Comparison of ENCODE assay signal across 15 cellular contexts in genomic region chr11:6201486-6201885, GRCh38. TPM values are rescaled to one million over a fixed set of nuclear protein-coding genes. Genes with fewer than 3 reads are reported as not detected.
A peak's percentile ranks its signal among the peaks of the same experiment; 100 is the strongest.
DNase-seq lines count a peak whose midpoint lies in the region; ATAC-seq, FAIRE-seq and TF ChIP-seq lines count a peak whose summit lies in the region.
"Had no signal": no experiment of that assay in that cellular context is flagged by ENCODE, and none has a peak within 500 bp of the region (broad histone marks: within the 10 kb centered on the region; RNA-seq: fewer than 3 reads in every experiment).

No MANE protein-coding gene starts in this region.

- no TSS peak for BruUV-seq in HepG2 (replicated peaks; lab: Mats Ljungman, UMichigan)

- no peak for TF ChIP-seq EP300 in HepG2 (IDR thresholded peaks at IDR 0.05; ENCODE audit: low read depth in 2 of 2, low read length in 2 of 2)
- TF ChIP-seq EP300 in HepG2 (CRISPR knock-in tag; IDR thresholded peaks at IDR 0.05; ENCODE audit: borderline replicate concordance) = no peak

- in situ Hi-C loops in HepG2 (cut with HindIII; ENCODE audit: extremely low pct_ligation_motif_present, low pct_unique_long_range_greater_than_20kb) = no loop called here

- peaks cover 1 to 28% (median 13%) of the 10 kb centered on the region in 4 donors for H3K36me3 ChIP-seq in liver (ENCODE audit: control insufficient read depth in 4 of 4, insufficient read depth in 3 of 4, low read depth in 1 of 4, low read length in 3 of 4)
- H3K36me3 ChIP-seq in HepG2 (replicated peaks in 1 of 2; ENCODE audit: control insufficient read depth in 1 of 2, insufficient read depth in 2 of 2, low read length in 2 of 2) = no peaks in the 10 kb centered on the region
- peaks cover 0 to 26% (median 0%) of the 10 kb centered on the region in 9 donors for H3K36me3 ChIP-seq in heart right ventricle

- FAIRE-seq in HepG2 (lab: Jason Lieb, UNC) = no peak
- FAIRE-seq: TTC549 had no signal

- H3K9me3 ChIP-seq in liver (ENCODE audit: control insufficient read depth in 4 of 4, low read length in 3 of 4) (no peaks in the 10 kb centered on the region), HepG2 (ENCODE audit: low read length) (no peaks in the 10 kb centered on the region), heart right ventricle (no peaks in the 10 kb centered on the region)
- H3K9me3 ChIP-seq: mucosa of descending colon had no signal

- no peak overlapping the region for H2AFZ ChIP-seq in HepG2 (ENCODE audit: low read length)

- no peak overlapping the region for H3K9ac ChIP-seq in liver (ENCODE audit: low read depth in 1 of 2, low read length in 2 of 2)
- no peak overlapping the region for H3K9ac ChIP-seq in HepG2 (ENCODE audit: insufficient read depth, low read depth, low read length)
- H3K9ac ChIP-seq: KMS-11 had no signal

- no peaks in the 10 kb centered on the region for H4K20me1 ChIP-seq in HepG2 (ENCODE audit: insufficient read depth, low read length)

- TF ChIP-seq RAD21 in liver (IDR thresholded peaks at IDR 0.05) (no peak), HepG2 (CRISPR knock-in tag; IDR thresholded peaks at IDR 0.05) (no peak)

- H3K79me2 ChIP-seq in HepG2 (ENCODE audit: insufficient read depth, low read length) = no peaks in the 10 kb centered on the region

- no peak for ATAC-seq in HepG2
- peak; percentile 9 for ATAC-seq in foreskin keratinocyte
- no peak for ATAC-seq in HG03025 (IDR thresholded peaks at IDR 0.05; ENCODE audit: low FRiP score, unreplicated experiment)
- no peak for ATAC-seq in heart right ventricle

- POLR2A ChIA-PET in HepG2 (lab: Yijun Ruan, JAX) = no interaction called here

- H3K4me3 ChIP-seq in liver (ENCODE audit: low read depth in 1 of 3, low read length in 3 of 3) (no peak overlapping the region), HepG2 (replicated peaks in 1 of 3; ENCODE audit: insufficient read depth in 1 of 3, low read depth in 2 of 3, low read length in 3 of 3) (no peak overlapping the region), heart right ventricle (no peak overlapping the region)
- H3K4me3 ChIP-seq: mucosa of descending colon had no signal

- intact Hi-C loops in HepG2 (cut with micrococcal nuclease; ENCODE audit: unreplicated experiment) (no loop called here), heart right ventricle (cut with DNase I) (no loop called here)

- H3K4me1 ChIP-seq in liver (ENCODE audit: control insufficient read depth in 4 of 4, insufficient read depth in 4 of 4, low read length in 3 of 4) = no peaks in the 10 kb centered on the region
- H3K4me1 ChIP-seq in HepG2 (ENCODE audit: insufficient read depth, low read length) = no peaks in the 10 kb centered on the region
- no peaks in the 10 kb centered on the region for H3K4me1 ChIP-seq in foreskin keratinocyte
- peaks cover 0 to 39% (median 0%) of the 10 kb centered on the region in 9 donors for H3K4me1 ChIP-seq in heart right ventricle

- no peak overlapping the region for H3K4me2 ChIP-seq in HepG2 (ENCODE audit: low read depth, low read length)
- H3K4me2 ChIP-seq: KMS-11 had no signal

- no peak for TF ChIP-seq POLR2A in HepG2 (IDR thresholded peaks at IDR 0.05; ENCODE audit: insufficient read depth in 1 of 2, low read depth in 2 of 2, low read length in 2 of 2)

- TF ChIP-seq CTCF in liver (IDR thresholded peaks at IDR 0.05; ENCODE audit: low read depth, low read length, missing input control) (no peak), HepG2 (CRISPR knock-in tag; IDR thresholded peaks at IDR 0.05) (no peak), foreskin keratinocyte (conservative IDR thresholded peaks at IDR 0.05) (no peak), heart right ventricle (IDR thresholded peaks at IDR 0.05) (no peak)

- H3K27ac ChIP-seq in liver (ENCODE audit: low read depth in 1 of 2, low read length in 2 of 2) (peak overlapping the region; percentile 40 to 66), HepG2 (ENCODE audit: extremely low read length, insufficient read depth, low read length) (no peak overlapping the region), foreskin keratinocyte (no peak overlapping the region), heart right ventricle (peak overlapping the region in 1 of 10 donors; percentile 68)
- H3K27ac ChIP-seq: KMS-11 had no signal

- 73% methylated on average over 1 of the region's 1 CpG for WGBS in liver
- WGBS in HepG2 (ENCODE audit: low lambda C conversion rate) = 83% methylated on average over 1 of the region's 1 CpG
- 80 to 89% methylated on average over 1 of the region's 1 CpG for WGBS in heart right ventricle, 2 donors

- H3K27me3 ChIP-seq in liver (ENCODE audit: control insufficient read depth in 4 of 4, insufficient read depth in 4 of 4, low read length in 3 of 4) = no peaks in the 10 kb centered on the region
- peaks cover 1 to 5% of the 10 kb centered on the region in 2 experiments; a peak in 2 of 5 replicates for H3K27me3 ChIP-seq in HepG2 (ENCODE audit: control insufficient read depth in 1 of 2, insufficient read depth in 2 of 2, low read length in 2 of 2)
- no peaks in the 10 kb centered on the region for H3K27me3 ChIP-seq in foreskin keratinocyte
- H3K27me3 ChIP-seq in heart right ventricle = no peaks in the 10 kb centered on the region

- no peak for DNase-seq in HepG2 (ENCODE audit: low spot score)
- peak; percentile 77 for DNase-seq in SIG-M5 treated with dmso at 0.1 percent for 504 hours (lab: John Stamatoyannopoulos, UW; ENCODE audit: unreplicated experiment)
- DNase-seq in foreskin keratinocyte = no peak
- DNase-seq in dedifferentiated amniotic fluid mesenchymal stem cell (ENCODE audit: extremely low spot score) = no peak
- DNase-seq in heart right ventricle = no peak
- no peak for DNase-seq in stimulated activated CD4-positive, alpha-beta T cell treated with anti-CD3 and anti-CD28 coated beads, Interleukin-4, amount 100 ng/mL, for 1 hour
- DNase-seq: NCI-H2029; stimulated activated CD4-positive, alpha-beta T cell treated with anti-CD3 and anti-CD28 coated beads, Interleukin-15, amount 100 ng/mL, for 24 hours had no signal

- CTCF ChIA-PET in HepG2 (lab: Yijun Ruan, JAX; ENCODE audit: low intra/inter-chr PET ratio, low total read pairs) = no interaction called here

RNA-seq across cellular contexts. Expression of gene OR52W1, which starts 2.5 kb away (rescaled TPM):
- not detected for total RNA-seq in liver
- not detected for polyA plus RNA-seq in liver
- total RNA-seq in HepG2 (2016; rRNA removed; fragmentation: Illumina TruSeq; extraction: Trizol) = not detected in 2 replicates
- total RNA-seq in HepG2 (2016; cell fraction: cytosol; rRNA removed; fragmentation: Illumina TruSeq; extraction: Trizol; ENCODE audit: low read depth) = not detected in 2 replicates
- total RNA-seq in HepG2 (2016; cell fraction: insoluble cytoplasmic fraction; rRNA removed; fragmentation: Illumina TruSeq; extraction: Trizol) = not detected in 2 replicates
- total RNA-seq in HepG2 (2016; cell fraction: membrane; rRNA removed; fragmentation: Illumina TruSeq; extraction: Trizol) = not detected in 2 replicates
- not detected in 2 replicates for total RNA-seq in HepG2 (2016; cell fraction: nucleus; rRNA removed; fragmentation: Illumina TruSeq; extraction: Trizol)
- not detected in 2 replicates for polyA plus RNA-seq in HepG2 (2011; rRNA removed)
- not detected in 2 replicates for polyA plus RNA-seq in HepG2 (2011; cell fraction: cytosol; rRNA removed)
- not detected in 2 replicates for polyA plus RNA-seq in HepG2 (2011; cell fraction: nucleus; rRNA removed)
- polyA plus RNA-seq in HepG2 (2012) = not detected in 2 replicates
- not detected in 2 replicates for polyA plus RNA-seq in HepG2 (2016; cell fraction: cytosol; fragmentation: Illumina TruSeq; extraction: Trizol; ENCODE audit: low read depth)
- polyA plus RNA-seq in HepG2 (2016; cell fraction: insoluble cytoplasmic fraction; fragmentation: Illumina TruSeq; extraction: Trizol; ENCODE audit: low read depth) = not detected in 2 replicates
- polyA plus RNA-seq in HepG2 (2016; cell fraction: membrane; fragmentation: Illumina TruSeq; extraction: Trizol; ENCODE audit: low read depth) = not detected in 2 replicates
- polyA plus RNA-seq in HepG2 (2016; cell fraction: nucleus; fragmentation: Illumina TruSeq; extraction: Trizol; ENCODE audit: insufficient read depth, low read depth) = not detected in 2 replicates
- not detected in 2 replicates for polyA minus RNA-seq in HepG2 (2011; rRNA and poly(A)+ RNA removed; ENCODE audit: low replicate concordance)
- polyA minus RNA-seq in HepG2 (2011; cell fraction: cytosol; rRNA and poly(A)+ RNA removed) = not detected in 2 replicates
- polyA minus RNA-seq in HepG2 (2011; cell fraction: nucleus; rRNA and poly(A)+ RNA removed) = not detected in 2 replicates
- not detected in 2 replicates for total RNA-seq in foreskin keratinocyte
- not detected in 2 replicates for polyA plus RNA-seq in foreskin keratinocyte
- total RNA-seq in heart right ventricle = not detected
- polyA plus RNA-seq in heart right ventricle = not detected
- total RNA-seq: dermis microvascular lymphatic vessel endothelial cell, mucosa of descending colon, progenitor cell of endocrine pancreas had no signal

RNA-seq across cellular contexts. Expression of gene C11orf42, which starts 3.9 kb away (rescaled TPM):
- total RNA-seq in liver (not detected), HepG2 (2016; rRNA removed; fragmentation: Illumina TruSeq; extraction: Trizol) (not detected in 2 replicates), foreskin keratinocyte (not detected in 2 replicates), heart right ventricle (not detected)
- polyA plus RNA-seq in liver (not detected), HepG2 (2011; rRNA removed) (not detected in 2 replicates), foreskin keratinocyte (not detected in 2 replicates), heart right ventricle (not detected)
- total RNA-seq in HepG2 (2016; cell fraction: cytosol; rRNA removed; fragmentation: Illumina TruSeq; extraction: Trizol; ENCODE audit: low read depth) = not detected in 2 replicates
- not detected in 2 replicates for total RNA-seq in HepG2 (2016; cell fraction: insoluble cytoplasmic fraction; rRNA removed; fragmentation: Illumina TruSeq; extraction: Trizol)
- not detected in 2 replicates for total RNA-seq in HepG2 (2016; cell fraction: membrane; rRNA removed; fragmentation: Illumina TruSeq; extraction: Trizol)
- total RNA-seq in HepG2 (2016; cell fraction: nucleus; rRNA removed; fragmentation: Illumina TruSeq; extraction: Trizol) = not detected in 2 replicates
- not detected in 2 replicates for polyA plus RNA-seq in HepG2 (2011; cell fraction: cytosol; rRNA removed)
- not detected in 2 replicates for polyA plus RNA-seq in HepG2 (2011; cell fraction: nucleus; rRNA removed)
- polyA plus RNA-seq in HepG2 (2012) = 0.12 TPM in 1 of 2 replicates, not detected in the other
- not detected in 2 replicates for polyA plus RNA-seq in HepG2 (2016; cell fraction: cytosol; fragmentation: Illumina TruSeq; extraction: Trizol; ENCODE audit: low read depth)
- polyA plus RNA-seq in HepG2 (2016; cell fraction: insoluble cytoplasmic fraction; fragmentation: Illumina TruSeq; extraction: Trizol; ENCODE audit: low read depth) = not detected in 2 replicates
- polyA plus RNA-seq in HepG2 (2016; cell fraction: membrane; fragmentation: Illumina TruSeq; extraction: Trizol; ENCODE audit: low read depth) = not detected in 2 replicates
- not detected in 2 replicates for polyA plus RNA-seq in HepG2 (2016; cell fraction: nucleus; fragmentation: Illumina TruSeq; extraction: Trizol; ENCODE audit: insufficient read depth, low read depth)
- not detected in 2 replicates for polyA minus RNA-seq in HepG2 (2011; rRNA and poly(A)+ RNA removed; ENCODE audit: low replicate concordance)
- polyA minus RNA-seq in HepG2 (2011; cell fraction: cytosol; rRNA and poly(A)+ RNA removed) = not detected in 2 replicates
- polyA minus RNA-seq in HepG2 (2011; cell fraction: nucleus; rRNA and poly(A)+ RNA removed) = not detected in 2 replicates
- total RNA-seq: dermis microvascular lymphatic vessel endothelial cell, mucosa of descending colon, progenitor cell of endocrine pancreas had no signal

RNA-seq across cellular contexts. Expression of gene OR52B2, which starts 31.4 kb away (rescaled TPM):
- total RNA-seq in liver (under 1 TPM in 1 of 2 donors, not detected in 1; 0.33 TPM), HepG2 (2016; rRNA removed; fragmentation: Illumina TruSeq; extraction: Trizol) (not detected in 2 replicates), foreskin keratinocyte (not detected in 2 replicates), heart right ventricle (not detected)
- polyA plus RNA-seq in liver (not detected), HepG2 (2011; rRNA removed) (not detected in 2 replicates), foreskin keratinocyte (not detected in 2 replicates), heart right ventricle (not detected)
- not detected in 2 replicates for total RNA-seq in HepG2 (2016; cell fraction: cytosol; rRNA removed; fragmentation: Illumina TruSeq; extraction: Trizol; ENCODE audit: low read depth)
- not detected in 2 replicates for total RNA-seq in HepG2 (2016; cell fraction: insoluble cytoplasmic fraction; rRNA removed; fragmentation: Illumina TruSeq; extraction: Trizol)
- not detected in 2 replicates for total RNA-seq in HepG2 (2016; cell fraction: membrane; rRNA removed; fragmentation: Illumina TruSeq; extraction: Trizol)
- not detected in 2 replicates for total RNA-seq in HepG2 (2016; cell fraction: nucleus; rRNA removed; fragmentation: Illumina TruSeq; extraction: Trizol)
- not detected in 2 replicates for polyA plus RNA-seq in HepG2 (2011; cell fraction: cytosol; rRNA removed)
- not detected in 2 replicates for polyA plus RNA-seq in HepG2 (2011; cell fraction: nucleus; rRNA removed)
- not detected in 2 replicates for polyA plus RNA-seq in HepG2 (2012)
- not detected in 2 replicates for polyA plus RNA-seq in HepG2 (2016; cell fraction: cytosol; fragmentation: Illumina TruSeq; extraction: Trizol; ENCODE audit: low read depth)
- not detected in 2 replicates for polyA plus RNA-seq in HepG2 (2016; cell fraction: insoluble cytoplasmic fraction; fragmentation: Illumina TruSeq; extraction: Trizol; ENCODE audit: low read depth)
- polyA plus RNA-seq in HepG2 (2016; cell fraction: membrane; fragmentation: Illumina TruSeq; extraction: Trizol; ENCODE audit: low read depth) = not detected in 2 replicates
- polyA plus RNA-seq in HepG2 (2016; cell fraction: nucleus; fragmentation: Illumina TruSeq; extraction: Trizol; ENCODE audit: insufficient read depth, low read depth) = not detected in 2 replicates
- polyA minus RNA-seq in HepG2 (2011; rRNA and poly(A)+ RNA removed; ENCODE audit: low replicate concordance) = 0.42 TPM in 1 of 2 replicates, not detected in the other
- polyA minus RNA-seq in HepG2 (2011; cell fraction: cytosol; rRNA and poly(A)+ RNA removed) = not detected in 2 replicates
- polyA minus RNA-seq in HepG2 (2011; cell fraction: nucleus; rRNA and poly(A)+ RNA removed) = not detected in 2 replicates
- total RNA-seq: dermis microvascular lymphatic vessel endothelial cell, mucosa of descending colon, progenitor cell of endocrine pancreas had no signal

RNA-seq across cellular contexts. Expression of gene FHIP1B, which starts 33.0 kb away (rescaled TPM):
- 10 to 100 TPM; 12.3 to 21.2 TPM for total RNA-seq in liver
- 10 to 100 TPM; 16.4 to 17.4 TPM for polyA plus RNA-seq in liver
- 10.8 and 14.1 TPM in 2 replicates for total RNA-seq in HepG2 (2016; rRNA removed; fragmentation: Illumina TruSeq; extraction: Trizol)
- total RNA-seq in HepG2 (2016; cell fraction: cytosol; rRNA removed; fragmentation: Illumina TruSeq; extraction: Trizol; ENCODE audit: low read depth) = 1.9 and 2.2 TPM in 2 replicates
- 7.0 and 14.0 TPM in 2 replicates for total RNA-seq in HepG2 (2016; cell fraction: insoluble cytoplasmic fraction; rRNA removed; fragmentation: Illumina TruSeq; extraction: Trizol)
- 4.6 TPM in 2 replicates for total RNA-seq in HepG2 (2016; cell fraction: membrane; rRNA removed; fragmentation: Illumina TruSeq; extraction: Trizol)
- total RNA-seq in HepG2 (2016; cell fraction: nucleus; rRNA removed; fragmentation: Illumina TruSeq; extraction: Trizol) = 19.5 and 19.8 TPM in 2 replicates
- polyA plus RNA-seq in HepG2 (2011; rRNA removed) = 18.6 and 19.8 TPM in 2 replicates
- 7.7 and 17.1 TPM in 2 replicates for polyA plus RNA-seq in HepG2 (2011; cell fraction: cytosol; rRNA removed)
- polyA plus RNA-seq in HepG2 (2011; cell fraction: nucleus; rRNA removed) = 117 and 120 TPM in 2 replicates
- polyA plus RNA-seq in HepG2 (2012) = 7.3 and 8.4 TPM in 2 replicates
- 0.87 and 0.91 TPM in 2 replicates for polyA plus RNA-seq in HepG2 (2016; cell fraction: cytosol; fragmentation: Illumina TruSeq; extraction: Trizol; ENCODE audit: low read depth)
- polyA plus RNA-seq in HepG2 (2016; cell fraction: insoluble cytoplasmic fraction; fragmentation: Illumina TruSeq; extraction: Trizol; ENCODE audit: low read depth) = 5.6 and 7.1 TPM in 2 replicates
- 1.9 TPM in 2 replicates for polyA plus RNA-seq in HepG2 (2016; cell fraction: membrane; fragmentation: Illumina TruSeq; extraction: Trizol; ENCODE audit: low read depth)
- polyA plus RNA-seq in HepG2 (2016; cell fraction: nucleus; fragmentation: Illumina TruSeq; extraction: Trizol; ENCODE audit: insufficient read depth, low read depth) = 40.7 and 43.9 TPM in 2 replicates
- 38.9 and 55.6 TPM in 2 replicates for polyA minus RNA-seq in HepG2 (2011; rRNA and poly(A)+ RNA removed; ENCODE audit: low replicate concordance)
- polyA minus RNA-seq in HepG2 (2011; cell fraction: cytosol; rRNA and poly(A)+ RNA removed) = 4.6 and 7.2 TPM in 2 replicates
- 30.1 and 32.3 TPM in 2 replicates for polyA minus RNA-seq in HepG2 (2011; cell fraction: nucleus; rRNA and poly(A)+ RNA removed)
- 13.9 and 16.8 TPM in 2 replicates for total RNA-seq in foreskin keratinocyte
- polyA plus RNA-seq in foreskin keratinocyte = 14.1 and 14.9 TPM in 2 replicates
- 10 to 100 TPM; 13.4 to 17.3 (median 14.3) TPM for total RNA-seq in heart right ventricle
- polyA plus RNA-seq in heart right ventricle = 10 to 100 TPM; 20.2 to 23.3 TPM

RNA-seq across cellular contexts. Expression of gene CNGA4, which starts 37.4 kb away (rescaled TPM):
- not detected for total RNA-seq in liver
- polyA plus RNA-seq in liver = under 1 TPM in 1 of 2 donors, not detected in 1; 0.09 TPM
- total RNA-seq in HepG2 (2016; rRNA removed; fragmentation: Illumina TruSeq; extraction: Trizol) = not detected in 2 replicates
- total RNA-seq in HepG2 (2016; cell fraction: cytosol; rRNA removed; fragmentation: Illumina TruSeq; extraction: Trizol; ENCODE audit: low read depth) = not detected in 2 replicates
- total RNA-seq in HepG2 (2016; cell fraction: insoluble cytoplasmic fraction; rRNA removed; fragmentation: Illumina TruSeq; extraction: Trizol) = not detected in 2 replicates
- total RNA-seq in HepG2 (2016; cell fraction: membrane; rRNA removed; fragmentation: Illumina TruSeq; extraction: Trizol) = not detected in 2 replicates
- total RNA-seq in HepG2 (2016; cell fraction: nucleus; rRNA removed; fragmentation: Illumina TruSeq; extraction: Trizol) = not detected in 2 replicates
- polyA plus RNA-seq in HepG2 (2011; rRNA removed) = 0.03 and 0.07 TPM in 2 replicates
- polyA plus RNA-seq in HepG2 (2011; cell fraction: cytosol; rRNA removed) = 0.04 TPM in 1 of 2 replicates, not detected in the other
- 0.21 TPM in 1 of 2 replicates, not detected in the other for polyA plus RNA-seq in HepG2 (2011; cell fraction: nucleus; rRNA removed)
- polyA plus RNA-seq in HepG2 (2012) = not detected in 2 replicates
- polyA plus RNA-seq in HepG2 (2016; cell fraction: cytosol; fragmentation: Illumina TruSeq; extraction: Trizol; ENCODE audit: low read depth) = not detected in 2 replicates
- not detected in 2 replicates for polyA plus RNA-seq in HepG2 (2016; cell fraction: insoluble cytoplasmic fraction; fragmentation: Illumina TruSeq; extraction: Trizol; ENCODE audit: low read depth)
- polyA plus RNA-seq in HepG2 (2016; cell fraction: membrane; fragmentation: Illumina TruSeq; extraction: Trizol; ENCODE audit: low read depth) = not detected in 2 replicates
- not detected in 2 replicates for polyA plus RNA-seq in HepG2 (2016; cell fraction: nucleus; fragmentation: Illumina TruSeq; extraction: Trizol; ENCODE audit: insufficient read depth, low read depth)
- polyA minus RNA-seq in HepG2 (2011; rRNA and poly(A)+ RNA removed; ENCODE audit: low replicate concordance) = 0.09 and 0.10 TPM in 2 replicates
- polyA minus RNA-seq in HepG2 (2011; cell fraction: cytosol; rRNA and poly(A)+ RNA removed) = not detected in 2 replicates
- polyA minus RNA-seq in HepG2 (2011; cell fraction: nucleus; rRNA and poly(A)+ RNA removed) = not detected in 2 replicates
- 0.07 TPM in 1 of 2 replicates, not detected in the other for total RNA-seq in foreskin keratinocyte
- 0.03 TPM in 1 of 2 replicates, not detected in the other for polyA plus RNA-seq in foreskin keratinocyte
- total RNA-seq in heart right ventricle = under 1 TPM in 1 of 10 donors, not detected in 9; 0.13 TPM
- polyA plus RNA-seq in heart right ventricle = under 1 TPM in 1 of 2 donors, not detected in 1; 0.01 TPM
- total RNA-seq: dermis microvascular lymphatic vessel endothelial cell had no signal

Comparison
In these comparisons a context has a peak if more than half of its experiments do, and no peak if none do; other contexts are left out.
1. H3K27ac ChIP-seq: peak in liver (2 of 2); none in HepG2 (single experiment) and foreskin keratinocyte (single experiment).